In genomic region chr6:2857185-2857579, GRCh38 we compare ENCODE assay signal across 10 cellular contexts. TPM values are rescaled to one million over a fixed set of nuclear protein-coding genes. Genes with fewer than 3 reads are reported as not detected.
DNase-seq lines count a peak whose midpoint lies in the region; ATAC-seq and TF ChIP-seq lines count a peak whose summit lies in the region.
"Had no signal": no experiment of that assay in that cellular context is flagged by ENCODE, and none has a peak within 500 bp of the region (broad histone marks: within the 10 kb centered on the region; RNA-seq: fewer than 3 reads in every experiment).

No MANE protein-coding gene starts in this region.

- POLR2A ChIA-PET in RWPE1 (lab: Yijun Ruan, JAX; ENCODE audit: low non-redundant PET) = no interaction called here

- H3K27ac Mint-ChIP-seq in activated naive CD4-positive, alpha-beta T cell treated with anti-CD3 and anti-CD28 coated beads, Interleukin-2, amount 50 U/mL, for 24 hours = peak overlapping the region; percentile 99
- H3K27ac Mint-ChIP-seq in activated T-helper 2 cell treated with anti-CD3 and anti-CD28 coated beads, Interferon-gamma antibody, Interleukin-2, Interleukin-4, amounts not matched to agents 10 μg/mL and 5 μg/mL and 100 μg/mL, durations not matched to agents 14 hours and 24 hours and 36 hours = peak overlapping the region; percentile 100
- H3K27ac Mint-ChIP-seq in memory B cell = peak overlapping the region; percentile 95

- H3K27me3 ChIP-seq in transverse colon = no peaks in the 10 kb centered on the region

- no peak overlapping the region for H3K4me3 ChIP-seq in transverse colon

- no peak for DNase-seq in activated naive CD4-positive, alpha-beta T cell treated with anti-CD3 and anti-CD28 coated beads, Interleukin-2, amount 50 U/mL, for 16 hours
- DNase-seq in activated T-helper 2 cell treated with anti-CD3 and anti-CD28 coated beads, Interferon-gamma antibody, Interleukin-2, Interleukin-4, amounts not matched to agents 10 μg/mL and 5 μg/mL and 100 μg/mL, durations not matched to agents 14 hours and 24 hours and 36 hours (ENCODE audit: low spot score) = no peak
- DNase-seq in memory B cell (ENCODE audit: low spot score in 2 of 2) (no peak), transverse colon (no peak), RWPE1 (ENCODE audit: low spot score) (no peak), putamen (ENCODE audit: low spot score) (no peak), COLO829 (ENCODE audit: low spot score) (no peak)
- DNase-seq: glutamatergic neuron, occipital lobe had no signal

- in situ Hi-C loops in transverse colon (cut with MboI; ENCODE audit: low pct_ligation_motif_present in 1 of 4, low pct_unique_long_range_greater_than_20kb in 1 of 4, low sequenced_read_pairs in 3 of 4) = loop anchor here in 2 of 4 donors (10.0 kb wide), 2 partner anchors 48 to 78 kb away; partner anchors contain the start of gene SERPINB9 (in 1 of the 2)

- peak overlapping the region; percentile 85 for H3K4me3 Mint-ChIP-seq in activated naive CD4-positive, alpha-beta T cell treated with anti-CD3 and anti-CD28 coated beads, Interleukin-2, amount 50 U/mL, for 24 hours
- H3K4me3 Mint-ChIP-seq in activated T-helper 2 cell treated with anti-CD3 and anti-CD28 coated beads, Interferon-gamma antibody, Interleukin-2, Interleukin-4, amounts not matched to agents 10 μg/mL and 5 μg/mL and 100 μg/mL, durations not matched to agents 14 hours and 24 hours and 36 hours (ENCODE audit: low read depth) = peak overlapping the region; percentile 85
- H3K4me3 Mint-ChIP-seq in memory B cell = peak overlapping the region; percentile 83

- no peak for ATAC-seq in memory B cell (ENCODE audit: low read depth)

- no peak for TF ChIP-seq POLR2A in transverse colon (IDR thresholded peaks at IDR 0.05)

- no peaks in the 10 kb centered on the region for H3K27me3 Mint-ChIP-seq in activated naive CD4-positive, alpha-beta T cell treated with anti-CD3 and anti-CD28 coated beads, Interleukin-2, amount 50 U/mL, for 24 hours
- H3K27me3 Mint-ChIP-seq in activated T-helper 2 cell treated with anti-CD3 and anti-CD28 coated beads, Interferon-gamma antibody, Interleukin-2, Interleukin-4, amounts not matched to agents 10 μg/mL and 5 μg/mL and 100 μg/mL, durations not matched to agents 14 hours and 24 hours and 36 hours (ENCODE audit: low read depth) = no peaks in the 10 kb centered on the region
- no peaks in the 10 kb centered on the region for H3K27me3 Mint-ChIP-seq in memory B cell

- H3K4me1 Mint-ChIP-seq in activated naive CD4-positive, alpha-beta T cell treated with anti-CD3 and anti-CD28 coated beads, Interleukin-2, amount 50 U/mL, for 24 hours = peaks cover 91% of the 10 kb centered on the region
- H3K4me1 Mint-ChIP-seq in activated T-helper 2 cell treated with anti-CD3 and anti-CD28 coated beads, Interferon-gamma antibody, Interleukin-2, Interleukin-4, amounts not matched to agents 10 μg/mL and 5 μg/mL and 100 μg/mL, durations not matched to agents 14 hours and 24 hours and 36 hours (ENCODE audit: low read depth) = peaks cover 88% of the 10 kb centered on the region
- peaks cover 58% of the 10 kb centered on the region for H3K4me1 Mint-ChIP-seq in memory B cell

- H3K36me3 ChIP-seq in transverse colon = no peaks in the 10 kb centered on the region

- CTCF ChIA-PET in RWPE1 (lab: Yijun Ruan, JAX) = interaction anchor here (0.6 kb wide), 1 partner anchor 89 kb away, joined by 3 read pairs; no protein-coding TSS in a partner anchor

- 82 to 87% methylated on average over 2 to 7 of the region's 7 CpGs for WGBS in transverse colon (ENCODE audit: low coverage in 1 of 2), 2 donors

- H3K9me3 ChIP-seq in transverse colon = no peaks in the 10 kb centered on the region

- peaks cover 16 to 31% (median 22%) of the 10 kb centered on the region in 4 donors for H3K4me1 ChIP-seq in transverse colon

- no peak for TF ChIP-seq EP300 in transverse colon (IDR thresholded peaks at IDR 0.05; ENCODE audit: low read depth)

- no peak for TF ChIP-seq CTCF in transverse colon (IDR thresholded peaks at IDR 0.05)
- TF ChIP-seq CTCF in RWPE1 (conservative IDR thresholded peaks at IDR 0.05; ENCODE audit: low read depth) = no peak

- no peaks in the 10 kb centered on the region for H3K9me3 Mint-ChIP-seq in activated naive CD4-positive, alpha-beta T cell treated with anti-CD3 and anti-CD28 coated beads, Interleukin-2, amount 50 U/mL, for 24 hours
- peaks cover 11% of the 10 kb centered on the region for H3K9me3 Mint-ChIP-seq in activated T-helper 2 cell treated with anti-CD3 and anti-CD28 coated beads, Interferon-gamma antibody, Interleukin-2, Interleukin-4, amounts not matched to agents 10 μg/mL and 5 μg/mL and 100 μg/mL, durations not matched to agents 14 hours and 24 hours and 36 hours
- peaks cover 2% of the 10 kb centered on the region for H3K9me3 Mint-ChIP-seq in memory B cell

- H3K36me3 Mint-ChIP-seq in activated naive CD4-positive, alpha-beta T cell treated with anti-CD3 and anti-CD28 coated beads, Interleukin-2, amount 50 U/mL, for 24 hours = no peaks in the 10 kb centered on the region
- H3K36me3 Mint-ChIP-seq in activated T-helper 2 cell treated with anti-CD3 and anti-CD28 coated beads, Interferon-gamma antibody, Interleukin-2, Interleukin-4, amounts not matched to agents 10 μg/mL and 5 μg/mL and 100 μg/mL, durations not matched to agents 14 hours and 24 hours and 36 hours (ENCODE audit: low read depth) = peaks cover 20% of the 10 kb centered on the region
- peaks cover 4% of the 10 kb centered on the region for H3K36me3 Mint-ChIP-seq in memory B cell

- intact Hi-C loops in activated T-helper 2 cell treated with anti-CD3 and anti-CD28 coated beads, Interferon-gamma antibody, Interleukin-2, Interleukin-4, amounts not matched to agents 10 μg/mL and 5 μg/mL and 100 μg/mL, durations not matched to agents 14 hours and 24 hours and 36 hours (cut with micrococcal nuclease) = loop anchor here (1.0 to 5.0 kb wide), 4 partner anchors 15 to 1280 kb away; partner anchors contain the start of gene ECI2
- intact Hi-C loops in transverse colon (cut with DNase I; ENCODE audit: low total_unique reads) = no loop called here

- peak overlapping the region; percentile 56 to 80 (median 72) for H3K27ac ChIP-seq in transverse colon
- no peak overlapping the region for H3K27ac ChIP-seq in RWPE1

RNA-seq across cellular contexts. Expression of gene SERPINB1, which starts 15.5 kb away (rescaled TPM):
- total RNA-seq in activated T-helper 2 cell treated with anti-CD3 and anti-CD28 coated beads, Interferon-gamma antibody, Interleukin-2, Interleukin-4, amounts not matched to agents 10 μg/mL and 5 μg/mL and 100 μg/mL, durations not matched to agents 14 hours and 24 hours and 36 hours = 102 and 103 TPM in 2 replicates
- total RNA-seq in transverse colon = 100 to 1,000 TPM in 2 of 4 donors, 10 to 100 TPM in 2; 22.3 to 140 (median 88.4) TPM

RNA-seq across cellular contexts. Expression of gene SERPINB9, which starts 45.9 kb away (rescaled TPM):
- total RNA-seq in activated T-helper 2 cell treated with anti-CD3 and anti-CD28 coated beads, Interferon-gamma antibody, Interleukin-2, Interleukin-4, amounts not matched to agents 10 μg/mL and 5 μg/mL and 100 μg/mL, durations not matched to agents 14 hours and 24 hours and 36 hours = 120 and 123 TPM in 2 replicates
- 1 to 10 TPM; 1.4 to 8.7 (median 6.1) TPM for total RNA-seq in transverse colon

Comparison
In these comparisons a context has a peak if more than half of its experiments do, and no peak if none do; other contexts are left out.
1. RNA of gene SERPINB9, which starts 45.9 kb away (total RNA-seq): 120 to 123 TPM in activated T-helper 2 cell treated with anti-CD3 and anti-CD28 coated beads, Interferon-gamma antibody, Interleukin-2, Interleukin-4, amounts not matched to agents 10 μg/mL and 5 μg/mL and 100 μg/mL, durations not matched to agents 14 hours and 24 hours and 36 hours; 1.4 to 8.7 TPM in transverse colon; every median in the first group is over 10 times any median in the second.
2. Peak in every context shown above with its lines, with median percentiles within 50 percentile points of each other: H3K27ac Mint-ChIP-seq and H3K4me3 Mint-ChIP-seq.